Comparison of ENCODE assay signal across 9 cellular contexts in the genomic region with DNA sequence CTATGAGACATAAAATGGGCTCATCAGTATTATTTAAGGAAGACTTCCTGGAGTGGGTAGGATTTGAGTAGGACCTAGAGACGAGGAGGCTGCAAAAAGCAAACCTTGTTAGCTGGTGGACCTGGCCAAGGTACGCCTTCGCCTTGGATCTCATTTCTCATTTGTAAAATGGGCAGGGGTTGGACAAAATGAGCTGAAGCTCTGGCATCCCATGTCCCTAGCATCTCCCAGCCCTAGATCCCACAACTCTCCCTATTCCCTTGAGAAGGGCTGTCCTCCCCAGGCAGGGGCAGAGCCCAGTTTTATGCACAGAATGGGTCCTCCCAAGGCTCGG. TPM values are rescaled to one million over a fixed set of nuclear protein-coding genes. Genes with fewer than 3 reads are reported as not detected.
A peak's percentile ranks its signal among the peaks of the same experiment; 100 is the strongest.
DNase-seq lines count a peak whose midpoint lies in the region; ATAC-seq and TF ChIP-seq lines count a peak whose summit lies in the region.
"Had no signal": no experiment of that assay in that cellular context is flagged by ENCODE, and none has a peak within 500 bp of the region (broad histone marks: within the 10 kb centered on the region; RNA-seq: fewer than 3 reads in every experiment).

No MANE protein-coding gene starts in this region.

- no peaks in the 10 kb centered on the region for H3K9me3 ChIP-seq in HUES6 (ENCODE audit: control insufficient read depth, insufficient read depth, low read depth, low read length)

- no peak overlapping the region for H3K9ac ChIP-seq in HUES6 (ENCODE audit: low read length)

- H3K27me3 Mint-ChIP-seq in MCF 10A (ENCODE audit: insufficient read depth, unreplicated experiment): no peaks in the 10 kb centered on the region
- H3K27me3 Mint-ChIP-seq in naive thymus-derived CD8-positive, alpha-beta T cell: peaks cover 0 to 12% (median 6%) of the 10 kb centered on the region in 5 donors

- H3K36me3 Mint-ChIP-seq in MCF 10A (ENCODE audit: insufficient read depth, unreplicated experiment): peaks cover 6% of the 10 kb centered on the region
- peaks cover 0 to 5% (median 0%) of the 10 kb centered on the region in 3 donors for H3K36me3 Mint-ChIP-seq in naive thymus-derived CD8-positive, alpha-beta T cell

- no peak for ATAC-seq in naive thymus-derived CD8-positive, alpha-beta T cell

- DNase-seq in MCF 10A (ENCODE audit: unreplicated experiment): no peak
- DNase-seq in naive thymus-derived CD8-positive, alpha-beta T cell: no peak
- DNase-seq in substantia nigra (lab: John Stamatoyannopoulos, UW): no peak
- DNase-seq in foreskin melanocyte: no peak
- no peak for DNase-seq in middle frontal gyrus (ENCODE audit: extremely low spot score, low spot score)
- DNase-seq in midbrain (lab: John Stamatoyannopoulos, UW): no peak

- no peak for TF ChIP-seq CTCF in MCF 10A (IDR thresholded peaks at IDR 0.05; ENCODE audit: unreplicated experiment)

- H3K4me3 Mint-ChIP-seq in MCF 10A (ENCODE audit: unreplicated experiment): peak overlapping the region; percentile 79
- peak overlapping the region in 9 of 10 donors; percentile 52 to 81 (median 76) for H3K4me3 Mint-ChIP-seq in naive thymus-derived CD8-positive, alpha-beta T cell

- H2AFZ ChIP-seq in ACC112 (ENCODE audit: low read length, unreplicated experiment): no peak overlapping the region

- H3K27ac ChIP-seq in ACC112 (ENCODE audit: low read depth, low read length) (no peak overlapping the region), HUES6 (ENCODE audit: low read depth, low read length) (no peak overlapping the region), substantia nigra (ENCODE audit: low read depth, low read length, poor library complexity, severe bottlenecking) (no peak overlapping the region)

- BruUV-seq in MCF 10A (replicated peaks; lab: Mats Ljungman, UMichigan): no TSS peak

- no peak overlapping the region for H3K27ac Mint-ChIP-seq in MCF 10A (ENCODE audit: low read depth, unreplicated experiment)
- H3K27ac Mint-ChIP-seq in naive thymus-derived CD8-positive, alpha-beta T cell: peak overlapping the region in 9 of 10 donors; percentile 13 to 81 (median 58)

- POLR2A ChIA-PET in MCF 10A (lab: Yijun Ruan, JAX): interaction anchor here (0.6 to 1.2 kb wide), 2 partner anchors 139 to 149 kb away, joined by 3 read pairs; no protein-coding TSS in a partner anchor
- POLR2A ChIA-PET in naive thymus-derived CD8-positive, alpha-beta T cell (lab: Charles Lee): interaction anchor here (0.6 to 0.7 kb wide), 2 partner anchors 81 to 304 kb away, joined by 3 read pairs; no protein-coding TSS in a partner anchor

- CTCF ChIA-PET in MCF 10A (lab: Yijun Ruan, JAX): interaction anchor here (0.5 to 5.7 kb wide), 18 partner anchors 13 to 167 kb away, joined by 3 to 31 read pairs (median 4); partner anchors contain the start of gene ABCC3

- H3K27me3 ChIP-seq in ACC112 (ENCODE audit: insufficient read depth, low read length) (no peaks in the 10 kb centered on the region), HUES6 (ENCODE audit: control insufficient read depth, insufficient read depth, low read length) (peaks cover 3% of the 10 kb centered on the region)

- intact Hi-C loops in MCF 10A (cut with micrococcal nuclease): loop anchor here (1.0 to 10.0 kb wide), 6 partner anchors 64 to 408 kb away; no protein-coding TSS in a partner anchor

- H3K4me3 ChIP-seq in ACC112 (ENCODE audit: low read depth, low read length) (peak overlapping the region; percentile 81), HUES6 (ENCODE audit: low read depth, low read length) (peak overlapping the region; percentile 68; the same call in 1 of the 2 replicates)

- H3K4me1 ChIP-seq in ACC112 (ENCODE audit: control insufficient read depth, insufficient read depth, low read length, unreplicated experiment) (peaks cover 18% of the 10 kb centered on the region), HUES6 (ENCODE audit: control insufficient read depth, insufficient read depth, low read length) (peaks cover 19% of the 10 kb centered on the region)

- H3K79me2 ChIP-seq in ACC112 (ENCODE audit: control insufficient read depth, insufficient read depth, low read length, unreplicated experiment): peaks cover 10% of the 10 kb centered on the region

- no peaks in the 10 kb centered on the region for H3K9me3 Mint-ChIP-seq in MCF 10A (ENCODE audit: unreplicated experiment)
- H3K9me3 Mint-ChIP-seq in naive thymus-derived CD8-positive, alpha-beta T cell: no peaks in the 10 kb centered on the region

- H3K36me3 ChIP-seq in ACC112 (ENCODE audit: insufficient read depth, low read length) (no peaks in the 10 kb centered on the region), HUES6 (ENCODE audit: control insufficient read depth, insufficient read depth, low read length) (no peaks in the 10 kb centered on the region)

- H3K4me1 Mint-ChIP-seq in MCF 10A (ENCODE audit: insufficient read depth, unreplicated experiment): peaks cover 21% of the 10 kb centered on the region
- H3K4me1 Mint-ChIP-seq in naive thymus-derived CD8-positive, alpha-beta T cell: peaks cover 14 to 27% (median 25%) of the 10 kb centered on the region in 4 donors

RNA-seq across cellular contexts. Expression of gene SPATA20, which starts 0.3 kb away (rescaled TPM):
- 35.3 and 39.4 TPM in 2 replicates for total RNA-seq in MCF 10A (2022)
- total RNA-seq in naive thymus-derived CD8-positive, alpha-beta T cell: 10 to 100 TPM; 33.2 to 39.8 TPM
- 1 to 10 TPM; 6.9 to 8.9 (median 7.5) TPM for polyA plus RNA-seq in naive thymus-derived CD8-positive, alpha-beta T cell

RNA-seq across cellular contexts. Expression of gene CACNA1G, which starts 13.8 kb away (rescaled TPM):
- total RNA-seq in MCF 10A (2022): not detected in 2 replicates
- total RNA-seq in naive thymus-derived CD8-positive, alpha-beta T cell: under 1 TPM in 1 of 2 experiments, not detected in 1; 0.05 TPM
- not detected for polyA plus RNA-seq in naive thymus-derived CD8-positive, alpha-beta T cell
- total RNA-seq: SK-MEL-5 had no signal

RNA-seq across cellular contexts. Expression of gene EPN3, which starts 14.1 kb away (rescaled TPM):
- total RNA-seq in MCF 10A (2022): 2.1 and 4.4 TPM in 2 replicates
- not detected for total RNA-seq in naive thymus-derived CD8-positive, alpha-beta T cell
- not detected for polyA plus RNA-seq in naive thymus-derived CD8-positive, alpha-beta T cell
- total RNA-seq: SK-MEL-5 had no signal

RNA-seq across cellular contexts. Expression of gene MYCBPAP, which starts 38.4 kb away (rescaled TPM):
- 0.19 TPM in 1 of 2 replicates, not detected in the other for total RNA-seq in MCF 10A (2022)
- total RNA-seq in naive thymus-derived CD8-positive, alpha-beta T cell: 1 to 10 TPM; 1.3 to 2.6 TPM
- polyA plus RNA-seq in naive thymus-derived CD8-positive, alpha-beta T cell: 1 to 10 TPM in 1 of 3 donors, under 1 TPM in 1, not detected in 1; 0.80 to 1.3 TPM
